In genomic region chr9:105507096-105507495, GRCh38 we compare ENCODE assay signal across 21 cellular contexts.
"Had no signal": no experiment of that assay in that cellular context is flagged by ENCODE, and none has a peak within 500 bp of the region (broad histone marks: within the 10 kb centered on the region; RNA-seq: fewer than 3 reads in every experiment).

No MANE protein-coding gene starts in this region.

- H3K4me3 Mint-ChIP-seq: activated naive CD8-positive, alpha-beta T cell treated with anti-CD3 and anti-CD28 coated beads for 36 hours; activated T-cell treated with anti-CD3 and anti-CD28 coated beads, Interleukin-2, amount 50 U/mL, for 4 hours; natural killer cell had no signal

- H3K9me3 Mint-ChIP-seq: activated naive CD8-positive, alpha-beta T cell treated with anti-CD3 and anti-CD28 coated beads for 36 hours; activated T-cell treated with anti-CD3 and anti-CD28 coated beads, Interleukin-2, amount 50 U/mL, for 4 hours; activated T-helper 2 cell treated with anti-CD3 and anti-CD28 coated beads, Interferon-gamma antibody, Interleukin-2, Interleukin-4, amounts not matched to agents 10 μg/mL and 5 μg/mL and 100 μg/mL, durations not matched to agents 14 hours and 24 hours and 36 hours; natural killer cell had no signal

- H3K27me3 Mint-ChIP-seq: activated naive CD8-positive, alpha-beta T cell treated with anti-CD3 and anti-CD28 coated beads for 36 hours had no signal

- H3K36me3 Mint-ChIP-seq: activated naive CD8-positive, alpha-beta T cell treated with anti-CD3 and anti-CD28 coated beads for 36 hours; natural killer cell had no signal

- ATAC-seq: activated T-cell treated with anti-CD3 and anti-CD28 coated beads, Interleukin-2, amount 50 U/mL, for 4 hours; heart right ventricle; left lobe of liver; natural killer cell had no signal

- H3K27ac ChIP-seq: heart right ventricle, prostate gland, tibial artery had no signal

- FAIRE-seq: bronchial epithelial cell, kidney, urothelium cell line had no signal

- H3K4me3 ChIP-seq: heart right ventricle, lung, prostate gland, tibial artery had no signal

- H3K27me3 ChIP-seq: heart right ventricle, tibial artery had no signal

- H3K4me1 Mint-ChIP-seq: natural killer cell had no signal

- DNase-seq: activated CD4-positive, alpha-beta T cell treated with anti-CD3 and anti-CD28 coated beads for 1 hour; activated CD8-positive, alpha-beta memory T cell treated with anti-CD3 and anti-CD28 coated beads, Interleukin-2, amount 50 U/mL, for 48 hours; activated naive CD4-positive, alpha-beta T cell treated with Interleukin-2 at 50 U/mL for 16 hours; activated naive CD8-positive, alpha-beta T cell treated with anti-CD3 and anti-CD28 coated beads for 36 hours; activated T-cell treated with anti-CD3 and anti-CD28 coated beads, Interleukin-2, amount 50 U/mL, for 4 hours; amniotic stem cell; erythroblast; foreskin fibroblast; heart right ventricle; kidney; natural killer cell; stimulated activated CD4-positive, alpha-beta T cell treated with anti-CD3 and anti-CD28 coated beads, Interleukin-4, amount 100 ng/mL, for 24 hours; stimulated activated naive CD4-positive, alpha-beta T cell treated with Interleukin-2 at 50 U/mL for 16 hours; T-helper 9 cell; tibial artery had no signal

- H3K9me3 ChIP-seq: heart right ventricle, prostate gland, tibial artery had no signal

- H3K4me1 ChIP-seq: prostate gland, tibial artery had no signal

- H3K27ac Mint-ChIP-seq: activated naive CD8-positive, alpha-beta T cell treated with anti-CD3 and anti-CD28 coated beads for 36 hours; activated T-helper 2 cell treated with anti-CD3 and anti-CD28 coated beads, Interferon-gamma antibody, Interleukin-2, Interleukin-4, amounts not matched to agents 10 μg/mL and 5 μg/mL and 100 μg/mL, durations not matched to agents 14 hours and 24 hours and 36 hours; natural killer cell had no signal

- H3K36me3 ChIP-seq: prostate gland had no signal
